Comparison of ENCODE assay signal across 8 cellular contexts in genomic region chr17:1590747-1591473, GRCh38. TPM values are rescaled to one million over a fixed set of nuclear protein-coding genes. Genes with fewer than 3 reads are reported as not detected.
DNase-seq lines count a peak whose midpoint lies in the region; ATAC-seq, FAIRE-seq and TF ChIP-seq lines count a peak whose summit lies in the region.
"Had no signal": no experiment of that assay in that cellular context is flagged by ENCODE, and none has a peak within 500 bp of the region (broad histone marks: within the 10 kb centered on the region; RNA-seq: fewer than 3 reads in every experiment).

No MANE protein-coding gene starts in this region.

- H4K91ac ChIP-seq in neuronal stem cell (ENCODE audit: low read depth, low read length, poor library complexity), result no peak overlapping the region

- peak overlapping the region; percentile 55 for H3K23ac ChIP-seq in neuronal stem cell (ENCODE audit: low read depth, low read length, poor library complexity)

- no peaks in the 10 kb centered on the region for H3K79me1 ChIP-seq in neuronal stem cell (ENCODE audit: low read depth, low read length)

- H3K27ac ChIP-seq in BLaER1 treated with 17β-estradiol and CSF1 and Interleukin-3, amounts not matched to agents 10 nM and 100 nM, result peak overlapping the region; percentile 9 to 99 (median 91)
- H3K27ac ChIP-seq in K562 (ENCODE audit: extremely low read depth, low read depth, low read length) (no peak overlapping the region), neuronal stem cell (replicated peaks; ENCODE audit: low read length) (no peak overlapping the region), MM.1S (ENCODE audit: low read length) (no peak overlapping the region)
- H3K27ac ChIP-seq in CD8-positive, alpha-beta memory T cell (ENCODE audit: low read depth, low read length), result no peak overlapping the region

- ATAC-seq in K562, result no peak; the same call in 2 of the 3 replicates

- TF ChIP-seq CTCF in K562 (IDR thresholded peaks at IDR 0.05 in 2 of 3, conservative IDR thresholded peaks at IDR 0.05 in 1 of 3; ENCODE audit: insufficient read depth in 2 of 3, low read depth in 1 of 3, low read length in 3 of 3), result no peak
- no peak for TF ChIP-seq CTCF in MM.1S (IDR thresholded peaks at IDR 0.05; ENCODE audit: low read length)

- no peak overlapping the region for H2BK15ac ChIP-seq in neuronal stem cell (ENCODE audit: low read length)

- DNase-seq in K562 (ENCODE audit: extremely low read depth in 1 of 4, low spot score in 3 of 4) (no peak), neuronal stem cell (ENCODE audit: low spot score) (no peak), HEK293T (ENCODE audit: extremely low spot score) (no peak), MM.1S (no peak)
- DNase-seq in CD8-positive, alpha-beta memory T cell, result no peak
- DNase-seq: activated CD4-positive, alpha-beta memory T cell treated with anti-CD3 and anti-CD28 coated beads for 36 hours; NCI-H774 had no signal

- H3K36me3 ChIP-seq in BLaER1 treated with 17β-estradiol and CSF1 and Interleukin-3, amounts not matched to agents 10 nM and 100 nM, result peaks cover under 1 to 79% (median 51%) of the 10 kb centered on the region in 11 experiments; a peak in 19 of 22 replicates
- H3K36me3 ChIP-seq in K562 (ENCODE audit: control insufficient read depth, insufficient read depth, low read length) (no peaks in the 10 kb centered on the region), neuronal stem cell (replicated peaks in 1 of 2; ENCODE audit: control insufficient read depth in 2 of 2, insufficient read depth in 2 of 2, low read length in 2 of 2) (peaks cover 2 to 75% of the 10 kb centered on the region in 2 donors), MM.1S (replicated peaks; ENCODE audit: insufficient read depth, low read length) (no peaks in the 10 kb centered on the region)
- H3K36me3 ChIP-seq in CD8-positive, alpha-beta memory T cell (ENCODE audit: insufficient read depth, low read length), result no peaks in the 10 kb centered on the region

- peak overlapping the region; percentile 66 for H2BK5ac ChIP-seq in neuronal stem cell (ENCODE audit: low read length)

- no peak overlapping the region for H4K8ac ChIP-seq in neuronal stem cell (ENCODE audit: low read depth, low read length)

- peak overlapping the region; percentile 41 for H2BK12ac ChIP-seq in neuronal stem cell (ENCODE audit: low read length)

- FAIRE-seq in K562 (lab: Jason Lieb, UNC), result no peak

- H2AFZ ChIP-seq in K562 (ENCODE audit: low read depth, low read length) (no peak overlapping the region), neuronal stem cell (ENCODE audit: low read length) (no peak overlapping the region), MM.1S (ENCODE audit: low read length) (no peak overlapping the region)

- H3K9me3 ChIP-seq in BLaER1 treated with 17β-estradiol and CSF1 and Interleukin-3, amounts not matched to agents 10 nM and 100 nM (replicated peaks in 1 of 11), result no peaks in the 10 kb centered on the region
- H3K9me3 ChIP-seq in K562 (replicated peaks; ENCODE audit: control insufficient read depth, insufficient read depth, low read depth, low read length) (no peaks in the 10 kb centered on the region), neuronal stem cell (replicated peaks in 1 of 2; ENCODE audit: control insufficient read depth in 2 of 2, insufficient read depth in 1 of 2, low read depth in 1 of 2, low read length in 2 of 2) (no peaks in the 10 kb centered on the region), MM.1S (replicated peaks; ENCODE audit: insufficient read depth, low read length) (no peaks in the 10 kb centered on the region)
- H3K9me3 ChIP-seq in CD8-positive, alpha-beta memory T cell (ENCODE audit: low read length), result no peaks in the 10 kb centered on the region

- H3K4me3 Mint-ChIP-seq in CD8-positive, alpha-beta memory T cell, result no peak overlapping the region
- H3K4me3 Mint-ChIP-seq: activated CD4-positive, alpha-beta memory T cell treated with anti-CD3 and anti-CD28 coated beads for 36 hours had no signal

- H3K36me3 Mint-ChIP-seq in CD8-positive, alpha-beta memory T cell, result no peaks in the 10 kb centered on the region
- H3K36me3 Mint-ChIP-seq: activated CD4-positive, alpha-beta memory T cell treated with anti-CD3 and anti-CD28 coated beads for 36 hours had no signal

- H3K9ac ChIP-seq in BLaER1 treated with 17β-estradiol and CSF1 and Interleukin-3, amounts not matched to agents 10 nM and 100 nM, result peak overlapping the region; percentile 5 to 93 (median 78); a peak in 21 of 22 replicates
- peak overlapping the region in 1 of 2 experiments; percentile 45; a peak in 1 of 4 replicates for H3K9ac ChIP-seq in K562 (ENCODE audit: insufficient read depth in 1 of 2, low read depth in 2 of 2, low read length in 2 of 2)
- no peak overlapping the region for H3K9ac ChIP-seq in neuronal stem cell (ENCODE audit: low read depth, low read length, poor library complexity)
- no peak overlapping the region for H3K9ac ChIP-seq in MM.1S (ENCODE audit: low read length)

- H2BK120ac ChIP-seq in neuronal stem cell (ENCODE audit: low read depth, low read length), result no peak overlapping the region

- no peak for TF ChIP-seq RAD21 in K562 (CRISPR knock-in tag; conservative IDR thresholded peaks at IDR 0.05 in 1 of 2, IDR thresholded peaks at IDR 0.05 in 1 of 2)

- peaks cover 0 to 5% (median 0%) of the 10 kb centered on the region in 3 donors for H3K4me1 Mint-ChIP-seq in CD8-positive, alpha-beta memory T cell

- H3K79me2 ChIP-seq in K562 (ENCODE audit: control insufficient read depth, insufficient read depth, low read length) (no peaks in the 10 kb centered on the region), MM.1S (ENCODE audit: low read length) (no peaks in the 10 kb centered on the region)

- in situ Hi-C loops in K562 (cut with MboI), result no loop called here

- H3K4me1 ChIP-seq in BLaER1 treated with 17β-estradiol and CSF1 and Interleukin-3, amounts not matched to agents 10 nM and 100 nM, result peaks cover 98 to 100% (median 99%) of the 10 kb centered on the region in 10 experiments
- H3K4me1 ChIP-seq in K562 (replicated peaks in 1 of 2; ENCODE audit: control insufficient read depth in 2 of 2, insufficient read depth in 2 of 2, low read length in 2 of 2) (peaks cover 12 to 37% of the 10 kb centered on the region in 2 experiments; a peak in 4 of 5 replicates), neuronal stem cell (ENCODE audit: control insufficient read depth in 2 of 2, insufficient read depth in 1 of 2, low read depth in 1 of 2, low read length in 2 of 2) (peaks cover 0 to 7% of the 10 kb centered on the region in 2 donors), MM.1S (ENCODE audit: low read length) (peaks cover 31% of the 10 kb centered on the region)
- no peaks in the 10 kb centered on the region for H3K4me1 ChIP-seq in CD8-positive, alpha-beta memory T cell (ENCODE audit: insufficient read depth, low read length)

- WGBS in K562 (ENCODE audit: insufficient coverage, low coverage, missing lambda C conversion rate), result 82% methylated on average over 13 of the region's 38 CpGs
- no CpG with 5 or more reads among the region's 38 CpGs for WGBS in neuronal stem cell (ENCODE audit: extremely low coverage in 2 of 2, insufficient read length in 2 of 2, insufficient replicate concordance in 1 of 2), 2 donors

- no peaks in the 10 kb centered on the region; a peak in 1 of 22 replicates for H4K20me1 ChIP-seq in BLaER1 treated with 17β-estradiol and CSF1 and Interleukin-3, amounts not matched to agents 10 nM and 100 nM
- no peaks in the 10 kb centered on the region; the same call in 1 of the 2 replicates for H4K20me1 ChIP-seq in K562 (replicated peaks; ENCODE audit: control insufficient read depth, insufficient read depth, low read length)
- H4K20me1 ChIP-seq in MM.1S (ENCODE audit: insufficient read depth, low read length), result no peaks in the 10 kb centered on the region

- no peak overlapping the region for H3K27ac Mint-ChIP-seq in CD8-positive, alpha-beta memory T cell
- H3K27ac Mint-ChIP-seq: activated CD4-positive, alpha-beta memory T cell treated with anti-CD3 and anti-CD28 coated beads for 36 hours had no signal

- TF ChIP-seq POLR2A in K562 (conservative IDR thresholded peaks at IDR 0.05), result no peak

- H3K9me1 ChIP-seq in K562 (ENCODE audit: control insufficient read depth, insufficient read depth, low read length), result peaks cover 3% of the 10 kb centered on the region

- no peak overlapping the region for H3K18ac ChIP-seq in neuronal stem cell (ENCODE audit: low read length)

- peak overlapping the region; percentile 63 to 98 (median 94) for H3K4me2 ChIP-seq in BLaER1 treated with 17β-estradiol and CSF1 and Interleukin-3, amounts not matched to agents 10 nM and 100 nM
- H3K4me2 ChIP-seq in K562 (ENCODE audit: insufficient read depth, low read length), result 0 out of 2 replicates have a peak overlapping the region, but pooled peaks have one; percentile 42
- H3K4me2 ChIP-seq in neuronal stem cell (ENCODE audit: insufficient read depth, low read length, poor library complexity, severe bottlenecking), result no peak overlapping the region
- H3K4me2 ChIP-seq in MM.1S (ENCODE audit: low read depth, low read length), result no peak overlapping the region

- H3K9me3 Mint-ChIP-seq in CD8-positive, alpha-beta memory T cell, result no peaks in the 10 kb centered on the region
- H3K9me3 Mint-ChIP-seq: activated CD4-positive, alpha-beta memory T cell treated with anti-CD3 and anti-CD28 coated beads for 36 hours had no signal

- BruUV-seq in K562 (replicated peaks; lab: Mats Ljungman, UMichigan), result no TSS peak

- intact Hi-C loops in K562 (cut with micrococcal nuclease), result no loop called here

- no peaks in the 10 kb centered on the region for H3K27me3 Mint-ChIP-seq in CD8-positive, alpha-beta memory T cell
- H3K27me3 Mint-ChIP-seq: activated CD4-positive, alpha-beta memory T cell treated with anti-CD3 and anti-CD28 coated beads for 36 hours had no signal

- TF ChIP-seq EP300 in K562 (IDR thresholded peaks at IDR 0.05; ENCODE audit: low read length), result no peak

- H2AK5ac ChIP-seq in neuronal stem cell (ENCODE audit: low read depth, low read length), result no peak overlapping the region

- peak overlapping the region in 9 of 10 experiments; percentile 7 to 61 (median 48); a peak in 18 of 20 replicates for H3K4me3 ChIP-seq in BLaER1 treated with 17β-estradiol and CSF1 and Interleukin-3, amounts not matched to agents 10 nM and 100 nM
- H3K4me3 ChIP-seq in K562 (no peak overlapping the region), neuronal stem cell (ENCODE audit: low read length in 2 of 2) (no peak overlapping the region), MM.1S (ENCODE audit: low read length) (no peak overlapping the region)
- no peak overlapping the region for H3K4me3 ChIP-seq in CD8-positive, alpha-beta memory T cell (ENCODE audit: low read length)

- H3F3A ChIP-seq in MM.1S (ENCODE audit: insufficient read depth, low read length), result peaks cover 17% of the 10 kb centered on the region

- H3K27me3 ChIP-seq in BLaER1 treated with 17β-estradiol and CSF1 and Interleukin-3, amounts not matched to agents 10 nM and 100 nM, result no peaks in the 10 kb centered on the region
- H3K27me3 ChIP-seq in K562 (ENCODE audit: control insufficient read depth in 2 of 2, insufficient read depth in 2 of 2, low read length in 2 of 2) (no peaks in the 10 kb centered on the region), neuronal stem cell (ENCODE audit: control insufficient read depth in 3 of 3, insufficient read depth in 3 of 3, low read depth in 1 of 3, low read length in 3 of 3) (no peaks in the 10 kb centered on the region), MM.1S (replicated peaks; ENCODE audit: insufficient read depth, low read length) (no peaks in the 10 kb centered on the region)
- no peaks in the 10 kb centered on the region for H3K27me3 ChIP-seq in CD8-positive, alpha-beta memory T cell (ENCODE audit: insufficient read depth, low read length, poor library complexity, severe bottlenecking)

- H3K4ac ChIP-seq in neuronal stem cell (ENCODE audit: low read length), result no peak overlapping the region

- H3K9me2 ChIP-seq in MM.1S (replicated peaks; ENCODE audit: insufficient read depth, low read length), result no peaks in the 10 kb centered on the region

- H3K14ac ChIP-seq in neuronal stem cell (ENCODE audit: low read length), result peak overlapping the region; percentile 8

- CTCF ChIA-PET in K562 (lab: Yijun Ruan, JAX; ENCODE audit: low intra/inter-chr PET ratio), result no interaction called here
- CTCF ChIA-PET in HEK293T (lab: Yijun Ruan, JAX), result interaction anchor here (0.6 kb wide), 1 partner anchor 54 kb away, joined by 4 read pairs; no protein-coding TSS in a partner anchor
- CTCF ChIA-PET in CD8-positive, alpha-beta memory T cell (lab: Charles Lee), result interaction anchor here (1.2 kb wide), 1 partner anchor 58 kb away, joined by 3 read pairs; no protein-coding TSS in a partner anchor

- POLR2A ChIA-PET in K562 (lab: Yijun Ruan, JAX) (no interaction called here), HEK293T (lab: Yijun Ruan, JAX) (no interaction called here)
- POLR2A ChIA-PET in CD8-positive, alpha-beta memory T cell (lab: Charles Lee), result no interaction called here

RNA-seq across cellular contexts. Expression of gene PITPNA, which starts 28.3 kb away (rescaled TPM):
- total RNA-seq in K562 (2011; cell fraction: chromatin; rRNA removed; ENCODE audit: low replicate concordance), result 34.8 and 41.3 TPM in 2 replicates
- 14.2 and 16.3 TPM in 2 replicates for total RNA-seq in K562 (2011; cell fraction: nucleolus; rRNA removed)
- total RNA-seq in K562 (2011; cell fraction: nucleoplasm; rRNA removed), result 27.9 and 46.9 TPM in 2 replicates
- total RNA-seq in K562 (2014; rRNA removed) (17.3 and 33.9 TPM in 2 replicates), K562 (2014; rRNA removed; fragmentation: Illumina TruSeq; extraction: Trizol) (15.7 TPM in 2 replicates), K562 (2015; rRNA removed; fragmentation: Illumina TruSeq; extraction: Trizol) (13.0 and 16.6 TPM in 2 replicates), K562 (2021) (44.6 and 45.2 TPM in 2 replicates)
- polyA plus RNA-seq in K562 (2011; rRNA removed) (30.0 and 47.9 TPM in 2 replicates), K562 (2014; fragmentation: Illumina TruSeq; extraction: Trizol) (37.8 and 52.2 TPM in 2 replicates), K562 (2014; fragmentation: Nextera tagmentation; extraction: Ambion mirVana) (1 to 10 TPM; 7.2 to 8.8 TPM), K562 (2014; rRNA removed) (28.1 and 37.7 TPM in 2 replicates)
- polyA plus RNA-seq in K562 (2011; cell fraction: cytosol; rRNA removed), result 24.6 and 30.3 TPM in 2 replicates
- 26.2 and 26.6 TPM in 2 replicates for polyA plus RNA-seq in K562 (2011; cell fraction: nucleus; rRNA removed)
- 33.5 and 37.0 TPM in 2 replicates for polyA plus RNA-seq in K562 (2012)
- 17.3 and 23.1 TPM in 2 replicates for polyA minus RNA-seq in K562 (2011; rRNA and poly(A)+ RNA removed)
- polyA minus RNA-seq in K562 (2011; cell fraction: cytosol; rRNA and poly(A)+ RNA removed), result 12.8 and 14.8 TPM in 2 replicates
- 3.4 and 5.3 TPM in 2 replicates for polyA minus RNA-seq in K562 (2011; cell fraction: nucleus; rRNA and poly(A)+ RNA removed)
- 62.6 TPM for polyA plus RNA-seq in neuronal stem cell (2013, experiment 1 of 2)
- 64.6 TPM for polyA plus RNA-seq in neuronal stem cell (2013, experiment 2 of 2)
- total RNA-seq in CD8-positive, alpha-beta memory T cell, result 10 to 100 TPM; 80.5 to 85.0 TPM
- polyA plus RNA-seq in CD8-positive, alpha-beta memory T cell, result 39.6 TPM

RNA-seq across cellular contexts. Expression of gene SLC43A2, which starts 37.7 kb away (rescaled TPM):
- total RNA-seq in K562 (2011; cell fraction: chromatin; rRNA removed; ENCODE audit: low replicate concordance), result 20.6 and 51.1 TPM in 2 replicates
- total RNA-seq in K562 (2011; cell fraction: nucleolus; rRNA removed), result 34.0 and 41.2 TPM in 2 replicates
- 21.8 and 28.6 TPM in 2 replicates for total RNA-seq in K562 (2011; cell fraction: nucleoplasm; rRNA removed)
- total RNA-seq in K562 (2014; rRNA removed) (6.2 and 6.6 TPM in 2 replicates), K562 (2014; rRNA removed; fragmentation: Illumina TruSeq; extraction: Trizol) (2.9 and 3.4 TPM in 2 replicates), K562 (2015; rRNA removed; fragmentation: Illumina TruSeq; extraction: Trizol) (2.5 TPM in 2 replicates), K562 (2021) (9.4 and 10.2 TPM in 2 replicates)
- polyA plus RNA-seq in K562 (2011; rRNA removed) (4.2 and 9.0 TPM in 2 replicates), K562 (2014; fragmentation: Illumina TruSeq; extraction: Trizol) (3.6 and 6.5 TPM in 2 replicates), K562 (2014; fragmentation: Nextera tagmentation; extraction: Ambion mirVana) (under 1 TPM; 0.03 to 0.04 TPM), K562 (2014; rRNA removed) (5.8 and 6.4 TPM in 2 replicates)
- polyA plus RNA-seq in K562 (2011; cell fraction: cytosol; rRNA removed), result 5.7 and 11.9 TPM in 2 replicates
- polyA plus RNA-seq in K562 (2011; cell fraction: nucleus; rRNA removed), result 5.7 and 7.6 TPM in 2 replicates
- 5.3 and 6.5 TPM in 2 replicates for polyA plus RNA-seq in K562 (2012)
- polyA minus RNA-seq in K562 (2011; rRNA and poly(A)+ RNA removed), result 5.2 and 7.1 TPM in 2 replicates
- polyA minus RNA-seq in K562 (2011; cell fraction: cytosol; rRNA and poly(A)+ RNA removed), result 5.4 and 11.7 TPM in 2 replicates
- polyA minus RNA-seq in K562 (2011; cell fraction: nucleus; rRNA and poly(A)+ RNA removed), result 7.9 TPM in 2 replicates
- polyA plus RNA-seq in neuronal stem cell (2013, experiment 1 of 2), result 11.3 TPM
- 11.0 TPM for polyA plus RNA-seq in neuronal stem cell (2013, experiment 2 of 2)
- total RNA-seq in CD8-positive, alpha-beta memory T cell, result 10 to 100 TPM in 1 of 2 experiments, 1 to 10 TPM in 1; 9.0 to 10.2 TPM
- 1.6 TPM for polyA plus RNA-seq in CD8-positive, alpha-beta memory T cell

RNA-seq across cellular contexts. Expression of gene SCARF1, which starts 54.6 kb away (rescaled TPM):
- total RNA-seq in K562 (2011; cell fraction: chromatin; rRNA removed; ENCODE audit: low replicate concordance), result 3.7 and 12.1 TPM in 2 replicates
- 6.1 and 10.0 TPM in 2 replicates for total RNA-seq in K562 (2011; cell fraction: nucleolus; rRNA removed)
- 5.3 and 5.6 TPM in 2 replicates for total RNA-seq in K562 (2011; cell fraction: nucleoplasm; rRNA removed)
- total RNA-seq in K562 (2014; rRNA removed) (0.57 and 0.95 TPM in 2 replicates), K562 (2014; rRNA removed; fragmentation: Illumina TruSeq; extraction: Trizol) (0.19 and 0.36 TPM in 2 replicates), K562 (2015; rRNA removed; fragmentation: Illumina TruSeq; extraction: Trizol) (0.75 and 0.94 TPM in 2 replicates), K562 (2021) (1.0 and 1.5 TPM in 2 replicates)
- polyA plus RNA-seq in K562 (2011; rRNA removed) (0.63 and 1.0 TPM in 2 replicates), K562 (2014; fragmentation: Illumina TruSeq; extraction: Trizol) (0.16 and 0.44 TPM in 2 replicates), K562 (2014; fragmentation: Nextera tagmentation; extraction: Ambion mirVana) (under 1 TPM; 0.04 to 0.08 TPM), K562 (2014; rRNA removed) (0.80 and 2.1 TPM in 2 replicates)
- polyA plus RNA-seq in K562 (2011; cell fraction: cytosol; rRNA removed), result 0.62 and 1.4 TPM in 2 replicates
- 5.9 and 9.9 TPM in 2 replicates for polyA plus RNA-seq in K562 (2011; cell fraction: nucleus; rRNA removed)
- 1.3 and 6.9 TPM in 2 replicates for polyA plus RNA-seq in K562 (2012)
- 0.09 and 0.25 TPM in 2 replicates for polyA minus RNA-seq in K562 (2011; rRNA and poly(A)+ RNA removed)
- 0.67 and 1.0 TPM in 2 replicates for polyA minus RNA-seq in K562 (2011; cell fraction: cytosol; rRNA and poly(A)+ RNA removed)
- 1.6 and 1.9 TPM in 2 replicates for polyA minus RNA-seq in K562 (2011; cell fraction: nucleus; rRNA and poly(A)+ RNA removed)
- polyA plus RNA-seq in neuronal stem cell (2013, experiment 1 of 2), result 0.67 TPM
- polyA plus RNA-seq in neuronal stem cell (2013, experiment 2 of 2), result 0.69 TPM
- total RNA-seq in CD8-positive, alpha-beta memory T cell, result under 1 TPM; 0.71 to 0.94 TPM
- 0.39 TPM for polyA plus RNA-seq in CD8-positive, alpha-beta memory T cell

RNA-seq across cellular contexts. Expression of gene RILP, which starts 58.8 kb away (rescaled TPM):
- total RNA-seq in K562 (2011; cell fraction: chromatin; rRNA removed; ENCODE audit: low replicate concordance), result 15.7 and 47.1 TPM in 2 replicates
- 41.4 and 44.9 TPM in 2 replicates for total RNA-seq in K562 (2011; cell fraction: nucleolus; rRNA removed)
- total RNA-seq in K562 (2011; cell fraction: nucleoplasm; rRNA removed), result 19.0 and 24.0 TPM in 2 replicates
- 54.9 and 66.3 TPM in 2 replicates for total RNA-seq in K562 (2014; rRNA removed)
- 14.1 and 15.3 TPM in 2 replicates for total RNA-seq in K562 (2014; rRNA removed; fragmentation: Illumina TruSeq; extraction: Trizol)
- total RNA-seq in K562 (2015; rRNA removed; fragmentation: Illumina TruSeq; extraction: Trizol), result 27.8 and 27.9 TPM in 2 replicates
- total RNA-seq in K562 (2021), result 41.3 and 45.4 TPM in 2 replicates
- 22.8 and 23.0 TPM in 2 replicates for polyA plus RNA-seq in K562 (2011; rRNA removed)
- 18.3 and 40.5 TPM in 2 replicates for polyA plus RNA-seq in K562 (2011; cell fraction: cytosol; rRNA removed)
- 40.5 and 69.5 TPM in 2 replicates for polyA plus RNA-seq in K562 (2011; cell fraction: nucleus; rRNA removed)
- 30.0 and 68.3 TPM in 2 replicates for polyA plus RNA-seq in K562 (2012)
- polyA plus RNA-seq in K562 (2014; fragmentation: Illumina TruSeq; extraction: Trizol), result 29.9 and 40.4 TPM in 2 replicates
- 1 to 10 TPM in 1 of 2 experiments, under 1 TPM in 1; 0.75 to 2.2 TPM for polyA plus RNA-seq in K562 (2014; fragmentation: Nextera tagmentation; extraction: Ambion mirVana)
- polyA plus RNA-seq in K562 (2014; rRNA removed), result 43.4 and 46.6 TPM in 2 replicates
- 6.7 and 9.9 TPM in 2 replicates for polyA minus RNA-seq in K562 (2011; rRNA and poly(A)+ RNA removed)
- 13.5 and 15.9 TPM in 2 replicates for polyA minus RNA-seq in K562 (2011; cell fraction: cytosol; rRNA and poly(A)+ RNA removed)
- 11.6 and 14.0 TPM in 2 replicates for polyA minus RNA-seq in K562 (2011; cell fraction: nucleus; rRNA and poly(A)+ RNA removed)
- polyA plus RNA-seq in neuronal stem cell (2013, experiment 1 of 2), result 4.3 TPM
- 4.0 TPM for polyA plus RNA-seq in neuronal stem cell (2013, experiment 2 of 2)
- 1 to 10 TPM; 2.1 to 3.0 TPM for total RNA-seq in CD8-positive, alpha-beta memory T cell
- polyA plus RNA-seq in CD8-positive, alpha-beta memory T cell, result 3.7 TPM

Comparison
In these comparisons a context has a peak if more than half of its experiments do, and no peak if none do; other contexts are left out.
1. H3K27ac ChIP-seq: peak in BLaER1 treated with 17β-estradiol and CSF1 and Interleukin-3, amounts not matched to agents 10 nM and 100 nM (11 of 11); none in K562 (single experiment), neuronal stem cell (single experiment), MM.1S (single experiment) and CD8-positive, alpha-beta memory T cell (single experiment).
2. H3K4me2 ChIP-seq: peak in BLaER1 treated with 17β-estradiol and CSF1 and Interleukin-3, amounts not matched to agents 10 nM and 100 nM (11 of 11) and K562 (single experiment); none in neuronal stem cell (single experiment) and MM.1S (single experiment).
3. H3K4me3 ChIP-seq: peak in BLaER1 treated with 17β-estradiol and CSF1 and Interleukin-3, amounts not matched to agents 10 nM and 100 nM (9 of 10); none in K562 (single experiment), neuronal stem cell (0 of 2), MM.1S (single experiment) and CD8-positive, alpha-beta memory T cell (single experiment).
4. H3K9ac ChIP-seq: peak in BLaER1 treated with 17β-estradiol and CSF1 and Interleukin-3, amounts not matched to agents 10 nM and 100 nM (11 of 11); none in neuronal stem cell (single experiment) and MM.1S (single experiment).